ENCODE assay signal across 17 cellular contexts in genomic region chr6:132235596-132236280, GRCh38.
"Had no signal": no experiment of that assay in that cellular context is flagged by ENCODE, and none has a peak within 500 bp of the region (broad histone marks: within the 10 kb centered on the region; RNA-seq: fewer than 3 reads in every experiment).

No MANE protein-coding gene starts in this region.

- H3K27me3 ChIP-seq: breast epithelium, foreskin keratinocyte, ovary had no signal

- H3K4me1 ChIP-seq: breast epithelium, lower lobe of right lung had no signal

- H3K9me3 ChIP-seq: breast epithelium, lower lobe of right lung, ovary, thoracic aorta had no signal

- H3K27ac ChIP-seq: breast epithelium, foreskin keratinocyte, lower lobe of right lung, ovary, thoracic aorta had no signal

- H3K36me3 ChIP-seq: breast epithelium, lower lobe of right lung, ovary, thoracic aorta had no signal

- DNase-seq: activated CD4-positive, CD25-positive, alpha-beta regulatory T cell treated with anti-CD3 and anti-CD28 coated beads, Interleukin-2, amount 50 U/mL, for 72 hours; activated naive CD8-positive, alpha-beta T cell treated with anti-CD3 and anti-CD28 coated beads, Interleukin-2, amount 10 ng/mL, durations not matched to agents 7 days and 5 days; anterior cingulate cortex; cerebellar nuclear complex; erythroblast; foreskin keratinocyte; head of caudate nucleus; immature natural killer cell; left colon; lower lobe of right lung; midbrain; ovary; stimulated activated CD4-positive, alpha-beta T cell treated with anti-CD3 and anti-CD28 coated beads, Interleukin-1b, Interleukin-23, amount 100 ng/mL, for 48 hours; T-helper 1 cell had no signal

- H3K4me3 ChIP-seq: breast epithelium, lower lobe of right lung, ovary, thoracic aorta had no signal

- ATAC-seq: foreskin keratinocyte, left colon, lower lobe of right lung, sciatic nerve had no signal
